10 cellular contexts compared by ENCODE assay signal in the genomic region with DNA sequence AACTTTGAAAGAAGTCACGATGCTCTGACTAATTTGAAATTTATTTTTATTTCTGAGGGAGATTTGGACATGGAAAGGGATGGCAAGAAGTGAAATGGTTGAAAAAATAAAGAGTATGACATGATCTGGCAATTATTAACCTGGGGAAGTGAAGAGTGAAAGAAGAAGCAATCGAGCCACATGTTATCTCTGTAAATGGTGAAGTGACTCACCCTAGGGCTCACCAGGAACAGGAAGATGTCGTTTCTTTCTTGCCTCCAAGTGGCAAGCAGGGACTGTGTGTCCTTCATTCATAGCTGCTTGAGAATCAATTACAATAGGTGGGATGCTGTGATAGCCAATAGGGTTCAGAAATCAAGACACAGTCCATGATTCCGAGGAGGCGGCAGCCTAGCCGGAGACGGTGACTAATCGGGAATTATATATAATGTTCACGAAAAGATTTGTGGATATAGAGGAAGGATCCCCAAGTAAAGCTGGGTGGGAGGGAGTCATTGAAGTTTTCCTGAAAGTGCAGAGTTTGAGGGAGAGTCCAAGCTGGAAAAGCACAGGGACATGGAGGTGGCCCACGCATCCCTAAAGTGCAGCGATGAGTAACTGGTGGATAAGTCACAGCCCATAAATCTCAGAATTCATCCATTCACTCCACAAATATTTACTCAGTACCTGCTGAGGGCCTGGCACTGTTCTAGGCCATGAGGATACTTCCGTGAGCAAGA. TPM values are rescaled to one million over a fixed set of nuclear protein-coding genes. Genes with fewer than 3 reads are reported as not detected.
DNase-seq lines count a peak whose midpoint lies in the region; ATAC-seq and TF ChIP-seq lines count a peak whose summit lies in the region.
"Had no signal": no experiment of that assay in that cellular context is flagged by ENCODE, and none has a peak within 500 bp of the region (broad histone marks: within the 10 kb centered on the region; RNA-seq: fewer than 3 reads in every experiment).

No MANE protein-coding gene starts in this region.

- H3K9me2 ChIP-seq in GM23338 (ENCODE audit: insufficient read depth) (no peaks in the 10 kb centered on the region), Karpas-422 (replicated peaks; ENCODE audit: insufficient read depth, low read length) (no peaks in the 10 kb centered on the region)

- CTCF ChIA-PET in AG04449 (lab: Yijun Ruan, JAX): interaction anchor here (0.8 to 4.0 kb wide), 8 partner anchors 9 to 762 kb away, joined by 3 to 16 read pairs (median 6); no protein-coding TSS in a partner anchor
- CTCF ChIA-PET in HEK293 (lab: Yijun Ruan, JAX): interaction anchor here (0.6 to 3.4 kb wide), 7 partner anchors 10 to 760 kb away, joined by 3 to 15 read pairs (median 4); no protein-coding TSS in a partner anchor

- H3K27me3 Mint-ChIP-seq in GM23338 (ENCODE audit: insufficient read depth, low read depth, poor library complexity): peaks cover 2% of the 10 kb centered on the region

- no peak overlapping the region for H3K4me2 ChIP-seq in GM23338
- H3K4me2 ChIP-seq in Karpas-422 (ENCODE audit: low read depth, low read length, poor library complexity, severe bottlenecking): no peak overlapping the region

- H3K4me1 Mint-ChIP-seq in GM23338: peaks cover 11% of the 10 kb centered on the region; the same call in 2 of the 3 replicates
- H3K4me1 Mint-ChIP-seq: naive B cell had no signal

- no peak overlapping the region for H3K4me3 Mint-ChIP-seq in GM23338
- H3K4me3 Mint-ChIP-seq: naive B cell had no signal

- no peaks in the 10 kb centered on the region for H3K36me3 ChIP-seq in HEK293 (ENCODE audit: control insufficient read depth in 2 of 2, insufficient read depth in 1 of 2, low read length in 2 of 2)
- no peaks in the 10 kb centered on the region for H3K36me3 ChIP-seq in kidney epithelial cell (ENCODE audit: control insufficient read depth, insufficient read depth, low read length)
- H3K36me3 ChIP-seq in GM23338 (ENCODE audit: insufficient read depth): no peaks in the 10 kb centered on the region
- no peaks in the 10 kb centered on the region for H3K36me3 ChIP-seq in Karpas-422 (ENCODE audit: insufficient read depth, low read length)

- H3K27ac ChIP-seq in HEK293 (ENCODE audit: extremely low read depth, low read depth, low read length) (peak overlapping the region; percentile 63), GM23338 (ENCODE audit: low read depth) (no peak overlapping the region), Karpas-422 (ENCODE audit: low read length) (no peak overlapping the region)

- H3K36me3 Mint-ChIP-seq in GM23338 (ENCODE audit: low read depth): no peaks in the 10 kb centered on the region
- H3K36me3 Mint-ChIP-seq: naive B cell had no signal

- H3K79me2 ChIP-seq in GM23338 (replicated peaks; ENCODE audit: insufficient read depth) (no peaks in the 10 kb centered on the region), Karpas-422 (ENCODE audit: low read length) (no peaks in the 10 kb centered on the region)

- H3K4me3 ChIP-seq in AG04449 (ENCODE audit: low read depth, low read length): peak overlapping the region; percentile 2
- H3K4me3 ChIP-seq in HEK293 (ENCODE audit: low read depth, low read length): no peak overlapping the region
- H3K4me3 ChIP-seq in kidney epithelial cell (ENCODE audit: low read depth, low read length): no peak overlapping the region
- H3K4me3 ChIP-seq in GM23338: no peak overlapping the region
- no peak overlapping the region for H3K4me3 ChIP-seq in Karpas-422 (ENCODE audit: low read length)

- no peaks in the 10 kb centered on the region for H4K20me1 ChIP-seq in GM23338 (replicated peaks; ENCODE audit: insufficient read depth)
- no peaks in the 10 kb centered on the region for H4K20me1 ChIP-seq in Karpas-422 (ENCODE audit: insufficient read depth, low read depth, low read length)

- no peak overlapping the region for H3K9ac ChIP-seq in Karpas-422 (ENCODE audit: low read length)

- POLR2A ChIA-PET in AG04449 (lab: Yijun Ruan, JAX): no interaction called here
- POLR2A ChIA-PET in HEK293 (lab: Yijun Ruan, JAX): no interaction called here

- H3F3A ChIP-seq in GM23338 (replicated peaks; ENCODE audit: low read depth): no peaks in the 10 kb centered on the region

- no peaks in the 10 kb centered on the region for H3K9me3 Mint-ChIP-seq in GM23338
- H3K9me3 Mint-ChIP-seq: naive B cell had no signal

- DNase-seq in AG04449 (ENCODE audit: low read depth, low spot score) (no peak), RPMI7951 (ENCODE audit: low read depth) (peak; percentile 53), kidney epithelial cell (ENCODE audit: low read depth) (peak; percentile 94), GM23338 (ENCODE audit: low spot score) (no peak), Karpas-422 (no peak), Ammon's horn (ENCODE audit: low spot score) (no peak)
- DNase-seq: naive B cell had no signal

- H2AFZ ChIP-seq in GM23338 (no peak overlapping the region; the same call in 1 of the 2 replicates), Karpas-422 (ENCODE audit: low read length) (no peak overlapping the region)

- ATAC-seq in GM23338 (no peak), HG02798 (IDR thresholded peaks at IDR 0.05; ENCODE audit: poor library complexity, unreplicated experiment) (no peak)

- H3K4me1 ChIP-seq in HEK293 (ENCODE audit: control insufficient read depth, insufficient read depth, low read length): peaks cover 27% of the 10 kb centered on the region
- no peaks in the 10 kb centered on the region; the same call in 1 of the 2 replicates for H3K4me1 ChIP-seq in GM23338 (ENCODE audit: insufficient read depth)
- no peaks in the 10 kb centered on the region for H3K4me1 ChIP-seq in Karpas-422 (ENCODE audit: low read length)

- no peaks in the 10 kb centered on the region for H3K9me3 ChIP-seq in HEK293 (ENCODE audit: control insufficient read depth, insufficient read depth, low read depth, low read length)
- no peaks in the 10 kb centered on the region for H3K9me3 ChIP-seq in Karpas-422 (ENCODE audit: low read length)

- H3K27me3 ChIP-seq in kidney epithelial cell (ENCODE audit: control insufficient read depth, insufficient read depth, low read length) (no peaks in the 10 kb centered on the region), GM23338 (ENCODE audit: insufficient read depth) (no peaks in the 10 kb centered on the region), Karpas-422 (ENCODE audit: low read length) (no peaks in the 10 kb centered on the region)

- no peak overlapping the region for H3K27ac Mint-ChIP-seq in GM23338
- H3K27ac Mint-ChIP-seq: naive B cell had no signal

- TF ChIP-seq CTCF in AG04449 (IDR thresholded peaks at IDR 0.05; ENCODE audit: insufficient read depth, low read length, missing control alignments) (no peak), HEK293 (tag by site-specific recombination; IDR thresholded peaks at IDR 0.05) (no peak), kidney epithelial cell (IDR thresholded peaks at IDR 0.05; ENCODE audit: insufficient read depth, low read length, poor library complexity, severe bottlenecking) (no peak), GM23338 (conservative IDR thresholded peaks at IDR 0.05; ENCODE audit: low read depth in 2 of 2) (no peak)

TF ChIP-seq in HEK293, 187 proteins besides CTCF, POLR2A, EP300 and RAD21 (continues in another document):
- no peak for TF ChIP-seq ZNF510 (tag by site-specific recombination; IDR thresholded peaks at IDR 0.05; ENCODE audit: insufficient replicate concordance)

TF ChIP-seq in GM23338, 12 proteins besides CTCF, POLR2A, EP300 and RAD21 (continues in another document):
- TF ChIP-seq EZH2 (IDR thresholded peaks at IDR 0.05; ENCODE audit: low read depth, unreplicated experiment) (no peak), STAT1 (IDR thresholded peaks at IDR 0.05; ENCODE audit: unreplicated experiment) (no peak), NANOG (IDR thresholded peaks at IDR 0.05; ENCODE audit: borderline replicate concordance) (no peak)
- TF ChIP-seq, protein P1, sequence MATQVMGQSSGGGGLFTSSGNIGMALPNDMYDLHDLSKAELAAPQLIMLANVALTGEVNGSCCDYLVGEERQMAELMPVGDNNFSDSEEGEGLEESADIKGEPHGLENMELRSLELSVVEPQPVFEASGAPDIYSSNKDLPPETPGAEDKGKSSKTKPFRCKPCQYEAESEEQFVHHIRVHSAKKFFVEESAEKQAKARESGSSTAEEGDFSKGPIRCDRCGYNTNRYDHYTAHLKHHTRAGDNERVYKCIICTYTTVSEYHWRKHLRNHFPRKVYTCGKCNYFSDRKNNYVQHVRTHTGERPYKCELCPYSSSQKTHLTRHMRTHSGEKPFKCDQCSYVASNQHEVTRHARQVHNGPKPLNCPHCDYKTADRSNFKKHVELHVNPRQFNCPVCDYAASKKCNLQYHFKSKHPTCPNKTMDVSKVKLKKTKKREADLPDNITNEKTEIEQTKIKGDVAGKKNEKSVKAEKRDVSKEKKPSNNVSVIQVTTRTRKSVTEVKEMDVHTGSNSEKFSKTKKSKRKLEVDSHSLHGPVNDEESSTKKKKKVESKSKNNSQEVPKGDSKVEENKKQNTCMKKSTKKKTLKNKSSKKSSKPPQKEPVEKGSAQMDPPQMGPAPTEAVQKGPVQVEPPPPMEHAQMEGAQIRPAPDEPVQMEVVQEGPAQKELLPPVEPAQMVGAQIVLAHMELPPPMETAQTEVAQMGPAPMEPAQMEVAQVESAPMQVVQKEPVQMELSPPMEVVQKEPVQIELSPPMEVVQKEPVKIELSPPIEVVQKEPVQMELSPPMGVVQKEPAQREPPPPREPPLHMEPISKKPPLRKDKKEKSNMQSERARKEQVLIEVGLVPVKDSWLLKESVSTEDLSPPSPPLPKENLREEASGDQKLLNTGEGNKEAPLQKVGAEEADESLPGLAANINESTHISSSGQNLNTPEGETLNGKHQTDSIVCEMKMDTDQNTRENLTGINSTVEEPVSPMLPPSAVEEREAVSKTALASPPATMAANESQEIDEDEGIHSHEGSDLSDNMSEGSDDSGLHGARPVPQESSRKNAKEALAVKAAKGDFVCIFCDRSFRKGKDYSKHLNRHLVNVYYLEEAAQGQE (IDR thresholded peaks at IDR 0.05; ENCODE audit: unreplicated experiment): no peak

RNA-seq across cellular contexts. Expression of gene KRT20, which starts 18.2 kb away (rescaled TPM):
- not detected in 2 replicates for total RNA-seq in RPMI7951 (2014; rRNA removed; shearing (Covaris generic))
- total RNA-seq in kidney epithelial cell: not detected in 2 replicates
- not detected in 2 replicates for total RNA-seq in GM23338 (2014; rRNA removed; shearing (Covaris generic))
- polyA plus RNA-seq in GM23338 (2016; fragmentation: Nextera tagmentation; extraction: Ambion mirVana): not detected in 2 replicates
- total RNA-seq in Karpas-422 (2014; rRNA removed; shearing (Covaris generic); ENCODE audit: low replicate concordance): not detected in 2 replicates
- total RNA-seq: T-helper 2 cell treated with Interferon-gamma antibody and Interleukin-4, amounts not matched to agents 100 ng/mL and 5 ng/mL, for 36 hours had no signal

RNA-seq across cellular contexts. Expression of gene KRT23, which starts 34.2 kb away (rescaled TPM):
- total RNA-seq in RPMI7951 (2014; rRNA removed; shearing (Covaris generic)): 0.20 TPM in 1 of 2 replicates, not detected in the other
- 24.2 and 25.9 TPM in 2 replicates for total RNA-seq in kidney epithelial cell
- total RNA-seq in GM23338 (2014; rRNA removed; shearing (Covaris generic)): not detected in 2 replicates
- polyA plus RNA-seq in GM23338 (2016; fragmentation: Nextera tagmentation; extraction: Ambion mirVana): not detected in 2 replicates
- total RNA-seq in Karpas-422 (2014; rRNA removed; shearing (Covaris generic); ENCODE audit: low replicate concordance): not detected in 2 replicates
- total RNA-seq: T-helper 2 cell treated with Interferon-gamma antibody and Interleukin-4, amounts not matched to agents 100 ng/mL and 5 ng/mL, for 36 hours had no signal

RNA-seq across cellular contexts. Expression of gene KRT12, which starts 36.3 kb away (rescaled TPM):
- not detected in 2 replicates for total RNA-seq in RPMI7951 (2014; rRNA removed; shearing (Covaris generic))
- not detected in 2 replicates for total RNA-seq in kidney epithelial cell
- total RNA-seq in GM23338 (2014; rRNA removed; shearing (Covaris generic)): not detected in 2 replicates
- polyA plus RNA-seq in GM23338 (2016; fragmentation: Nextera tagmentation; extraction: Ambion mirVana): not detected in 2 replicates
- not detected in 2 replicates for total RNA-seq in Karpas-422 (2014; rRNA removed; shearing (Covaris generic); ENCODE audit: low replicate concordance)
- total RNA-seq: T-helper 2 cell treated with Interferon-gamma antibody and Interleukin-4, amounts not matched to agents 100 ng/mL and 5 ng/mL, for 36 hours had no signal

Comparison
In these comparisons a context has a peak if more than half of its experiments do, and no peak if none do; other contexts are left out.
1. DNase-seq: peak in RPMI7951 (single experiment) and kidney epithelial cell (single experiment); none in AG04449 (single experiment), GM23338 (single experiment), Karpas-422 (single experiment) and Ammon's horn (single experiment).
2. RNA of gene KRT23, which starts 34.2 kb away (total RNA-seq): 24.2 to 25.9 TPM in kidney epithelial cell; 0.20 TPM in RPMI7951, not detected in GM23338 and not detected in Karpas-422; every median in the first group is over 10 times any median in the second.